Comparison of ENCODE assay signal across 9 cellular contexts in genomic region chr2:11420190-11420589, GRCh38.
"Had no signal": no experiment of that assay in that cellular context is flagged by ENCODE, and none has a peak within 500 bp of the region (broad histone marks: within the 10 kb centered on the region; RNA-seq: fewer than 3 reads in every experiment).

No MANE protein-coding gene starts in this region.

- H3K4me3 ChIP-seq: SJCRH30, skin epidermis, upper lobe of left lung had no signal

- H3K36me3 ChIP-seq: SJCRH30, upper lobe of left lung had no signal

- H3K27ac Mint-ChIP-seq: activated naive CD8-positive, alpha-beta T cell treated with anti-CD3 and anti-CD28 coated beads for 36 hours; memory B cell; nephron progenitor cell; T-helper 2 cell treated with Interferon-gamma antibody and Interleukin-4, amounts not matched to agents 5 μg/mL and 100 μg/mL, for 36 hours had no signal

- H3K27ac ChIP-seq: SJCRH30 had no signal

- H3K36me3 Mint-ChIP-seq: memory B cell had no signal

- DNase-seq: activated CD4-positive, alpha-beta T cell treated with anti-CD3 and anti-CD28 coated beads, Interleukin-2, amount 50 U/mL, for 1 hour; activated effector memory CD4-positive, alpha-beta T cell treated with anti-CD3 and anti-CD28 coated beads, Interleukin-2, amount 50 U/mL, for 16 hours; activated naive CD8-positive, alpha-beta T cell treated with anti-CD3 and anti-CD28 coated beads for 36 hours; nephron progenitor cell; SJCRH30; upper lobe of left lung had no signal

- H3K4me1 Mint-ChIP-seq: activated naive CD8-positive, alpha-beta T cell treated with anti-CD3 and anti-CD28 coated beads for 36 hours; memory B cell; nephron progenitor cell had no signal

- H3K27me3 ChIP-seq: SJCRH30, upper lobe of left lung had no signal

- H3K4me1 ChIP-seq: SJCRH30, upper lobe of left lung had no signal

- H3K27me3 Mint-ChIP-seq: activated naive CD8-positive, alpha-beta T cell treated with anti-CD3 and anti-CD28 coated beads for 36 hours had no signal

- H3K4me3 Mint-ChIP-seq: activated naive CD8-positive, alpha-beta T cell treated with anti-CD3 and anti-CD28 coated beads for 36 hours; memory B cell; nephron progenitor cell; T-helper 2 cell treated with Interferon-gamma antibody and Interleukin-4, amounts not matched to agents 5 μg/mL and 100 μg/mL, for 36 hours had no signal
